Comparison of ENCODE assay signal across 18 cellular contexts in the genomic region with DNA sequence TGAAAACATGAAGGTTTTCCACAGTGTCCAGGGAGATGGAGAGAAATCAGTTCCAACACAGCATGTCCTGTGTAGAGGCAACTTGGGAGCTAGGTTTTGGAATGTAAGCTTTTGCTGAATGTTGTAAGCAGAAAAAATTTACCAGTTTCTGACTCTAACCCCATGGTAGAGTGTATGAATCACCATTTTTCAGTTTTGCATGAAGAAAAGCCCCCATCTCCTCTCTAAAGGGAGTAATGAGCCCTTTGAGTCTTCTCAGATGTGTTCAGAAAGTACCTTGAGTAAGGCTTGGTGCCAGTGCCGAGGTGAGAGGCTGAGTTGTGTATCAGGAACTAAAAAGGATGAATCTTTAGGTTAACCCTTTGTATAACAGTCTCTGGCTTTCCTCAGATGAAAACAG.
A peak's percentile ranks its signal among the peaks of the same experiment; 100 is the strongest.
DNase-seq lines count a peak whose midpoint lies in the region; ATAC-seq and TF ChIP-seq lines count a peak whose summit lies in the region.
"Had no signal": no experiment of that assay in that cellular context is flagged by ENCODE, and none has a peak within 500 bp of the region (broad histone marks: within the 10 kb centered on the region; RNA-seq: fewer than 3 reads in every experiment).

No MANE protein-coding gene starts in this region.

- no peaks in the 10 kb centered on the region for H3K9me3 ChIP-seq in transverse colon

- no peaks in the 10 kb centered on the region for H3K27me3 ChIP-seq in transverse colon
- H3K27me3 ChIP-seq: heart right ventricle had no signal

- peaks cover 0 to 13% (median 0%) of the 10 kb centered on the region in 4 donors for H3K4me1 ChIP-seq in transverse colon

- no peak overlapping the region for H3K27ac ChIP-seq in transverse colon
- H3K27ac ChIP-seq: C4-2B, epithelial cell of prostate, heart right ventricle had no signal

- no peak overlapping the region for H3K4me3 ChIP-seq in transverse colon
- H3K4me3 ChIP-seq: heart right ventricle had no signal

- in situ Hi-C loops in transverse colon (cut with MboI; ENCODE audit: low pct_ligation_motif_present in 1 of 4, low pct_unique_long_range_greater_than_20kb in 1 of 4, low sequenced_read_pairs in 3 of 4): no loop called here

- 24 to 43% methylated on average over 1 of the region's 1 CpG for WGBS in transverse colon (ENCODE audit: low coverage in 1 of 2), 2 donors

- DNase-seq in transverse colon (no peak), NAMALWA (ENCODE audit: low spot score) (no peak), posterior cingulate gyrus (no peak), T1000 (lab: John Stamatoyannopoulos, UW) (no peak)
- DNase-seq: cerebellar nuclear complex; heart right ventricle; HFFc6; naive thymus-derived CD4-positive, alpha-beta T cell; NCI-H1092 treated with DMSO at 0.1 percent for 48 hours; NCI-H510A; right cardiac atrium; T-helper 1 cell had no signal

- TF ChIP-seq CTCF in transverse colon (IDR thresholded peaks at IDR 0.05): no peak

- no peak for TF ChIP-seq POLR2A in transverse colon (IDR thresholded peaks at IDR 0.05)

- no peak for TF ChIP-seq EP300 in transverse colon (IDR thresholded peaks at IDR 0.05; ENCODE audit: low read depth)

- ATAC-seq in GM18508 (IDR thresholded peaks at IDR 0.05; ENCODE audit: insufficient read depth, unreplicated experiment) (peak; percentile 71), GM19043 (IDR thresholded peaks at IDR 0.05; ENCODE audit: low read depth, unreplicated experiment) (peak; percentile 62), HG02763 (IDR thresholded peaks at IDR 0.05; ENCODE audit: unreplicated experiment) (peak; percentile 80), HG03565 (IDR thresholded peaks at IDR 0.05; ENCODE audit: unreplicated experiment) (peak; percentile 78)
- ATAC-seq: naive thymus-derived CD4-positive, alpha-beta T cell; right cardiac atrium had no signal

- H3K36me3 ChIP-seq in transverse colon: no peaks in the 10 kb centered on the region
- H3K36me3 ChIP-seq: heart right ventricle had no signal

- intact Hi-C loops in transverse colon (cut with DNase I; ENCODE audit: low total_unique reads): no loop called here
- intact Hi-C loops in posterior cingulate gyrus (cut with DNase I): no loop called here
